33 cellular contexts compared by ENCODE assay signal in genomic region chr19:46446021-46446420, GRCh38. TPM values are rescaled to one million over a fixed set of nuclear protein-coding genes. Genes with fewer than 3 reads are reported as not detected.
"Had no signal": no experiment of that assay in that cellular context is flagged by ENCODE, and none has a peak within 500 bp of the region (broad histone marks: within the 10 kb centered on the region; RNA-seq: fewer than 3 reads in every experiment).

No MANE protein-coding gene starts in this region.

- H3K9ac ChIP-seq: parathyroid adenoma had no signal

- H3K36me3 ChIP-seq: neutrophil, ovary, right lobe of liver, sigmoid colon, stomach, thoracic aorta, thyroid gland, tibial nerve, upper lobe of left lung, uterus had no signal

- H3K36me3 Mint-ChIP-seq: stimulated activated effector memory CD8-positive, alpha-beta T cell treated with anti-CD3 and anti-CD28 coated beads, Interleukin-12 subunit alpha, Interleukin-12 subunit beta, amount 100 ng/mL, for 72 hours; stimulated activated naive B cell treated with anti-CD40 and anti-IgM and Interleukin-4, amounts not matched to agents 10 μg/mL and 1 μg/mL and 100 μg/mL, for 72 hours had no signal

- DNase-seq: naive B cell; naive thymus-derived CD8-positive, alpha-beta T cell; nephron progenitor cell; nucleus accumbens; ovary; posterior cingulate gyrus; psoas muscle; right cardiac atrium; right lobe of liver; sigmoid colon; small intestine; stimulated activated CD4-positive, alpha-beta T cell treated with anti-CD3 and anti-CD28 coated beads, Interleukin-15, amount 100 ng/mL, for 24 hours; stimulated activated CD4-positive, alpha-beta T cell treated with anti-CD3 and anti-CD28 coated beads, Interleukin-2, amount 100 ng/mL, for 24 hours; stimulated activated CD4-positive, alpha-beta T cell treated with anti-CD3 and anti-CD28 coated beads, Interleukin-2, amount 100 ng/mL, for 48 hours; stimulated activated CD4-positive, alpha-beta T cell treated with anti-CD3 and anti-CD28 coated beads, Interleukin-4, amount 100 ng/mL, for 24 hours; stimulated activated naive B cell treated with anti-CD40 and anti-IgM and Interleukin-4, amounts not matched to agents 10 μg/mL and 1 μg/mL and 100 μg/mL, for 72 hours; stimulated activated naive CD4-positive, alpha-beta T cell treated with Interleukin-2 at 50 U/mL for 16 hours; stomach; thyroid gland; trophoblast cell; upper lobe of left lung; uterus had no signal

- H3K27ac Mint-ChIP-seq: naive B cell; naive thymus-derived CD8-positive, alpha-beta T cell; nephron progenitor cell; progenitor cell of endocrine pancreas; stimulated activated effector memory CD8-positive, alpha-beta T cell treated with anti-CD3 and anti-CD28 coated beads, Interleukin-12 subunit alpha, Interleukin-12 subunit beta, amount 100 ng/mL, for 72 hours; stimulated activated naive B cell treated with anti-CD40 and anti-IgM and Interleukin-4, amounts not matched to agents 10 μg/mL and 1 μg/mL and 100 μg/mL, for 72 hours; stimulated activated naive CD8-positive, alpha-beta T cell treated with anti-CD3 and anti-CD28 coated beads, Interleukin-15, Interleukin-2, amounts not matched to agents 100 ng/mL and 50 ng/mL, for 24 hours had no signal

- H3K4me3 ChIP-seq: ovary, psoas muscle, right lobe of liver, sigmoid colon, stomach, thoracic aorta, thyroid gland, tibial nerve, upper lobe of left lung, uterus had no signal

- H2AFZ ChIP-seq: parathyroid adenoma had no signal

- H3K4me3 Mint-ChIP-seq: naive B cell; naive thymus-derived CD8-positive, alpha-beta T cell; nephron progenitor cell; neural crest cell; stimulated activated effector memory CD8-positive, alpha-beta T cell treated with anti-CD3 and anti-CD28 coated beads, Interleukin-12 subunit alpha, Interleukin-12 subunit beta, amount 100 ng/mL, for 72 hours; stimulated activated naive B cell treated with anti-CD40 and anti-IgM and Interleukin-4, amounts not matched to agents 10 μg/mL and 1 μg/mL and 100 μg/mL, for 72 hours; stimulated activated naive CD8-positive, alpha-beta T cell treated with anti-CD3 and anti-CD28 coated beads, Interleukin-15, Interleukin-2, amounts not matched to agents 100 ng/mL and 50 ng/mL, for 24 hours had no signal

- ATAC-seq: naive thymus-derived CD8-positive, alpha-beta T cell; psoas muscle; right cardiac atrium; right lobe of liver; stimulated activated effector memory CD8-positive, alpha-beta T cell treated with anti-CD3 and anti-CD28 coated beads, Interleukin-12 subunit alpha, Interleukin-12 subunit beta, amount 100 ng/mL, for 72 hours; stimulated activated naive B cell treated with anti-CD40 and anti-IgM and Interleukin-4, amounts not matched to agents 10 μg/mL and 1 μg/mL and 100 μg/mL, for 72 hours had no signal

- H3K27me3 Mint-ChIP-seq: progenitor cell of endocrine pancreas had no signal

- H3K27ac ChIP-seq: neutrophil, ovary, parathyroid adenoma, psoas muscle, right lobe of liver, sigmoid colon, stomach, thyroid gland, tibial nerve, upper lobe of left lung, uterus had no signal

- H3K79me2 ChIP-seq: parathyroid adenoma had no signal

- H3K9me3 ChIP-seq: neutrophil, ovary, psoas muscle, right lobe of liver, sigmoid colon, stomach, thoracic aorta, thyroid gland, tibial nerve, uterus had no signal

- H3K4me1 Mint-ChIP-seq: nephron progenitor cell; stimulated activated naive B cell treated with anti-CD40 and anti-IgM and Interleukin-4, amounts not matched to agents 10 μg/mL and 1 μg/mL and 100 μg/mL, for 72 hours had no signal

- H3K4me1 ChIP-seq: parathyroid adenoma, right lobe of liver had no signal

- H3K27me3 ChIP-seq: ovary, right lobe of liver, sigmoid colon, stomach, thyroid gland, upper lobe of left lung, uterus had no signal

RNA-seq across cellular contexts. Expression of gene PNMA8C, which starts 17.3 kb away (rescaled TPM):
- total RNA-seq: naive thymus-derived CD8-positive, alpha-beta T cell; omental fat pad; psoas muscle; renal cortical epithelial cell; right lobe of liver; subcutaneous adipose tissue had no signal
- polyA plus RNA-seq: naive thymus-derived CD8-positive, alpha-beta T cell had no signal

RNA-seq across cellular contexts. Expression of gene PNMA8A, which starts 25.3 kb away (rescaled TPM):
- polyA plus RNA-seq: naive thymus-derived CD8-positive, alpha-beta T cell had no signal

RNA-seq across cellular contexts. Expression of gene CCDC8, which starts 32.7 kb away (rescaled TPM):
- total RNA-seq: naive thymus-derived CD8-positive, alpha-beta T cell had no signal
- polyA plus RNA-seq: naive thymus-derived CD8-positive, alpha-beta T cell had no signal
